ENCODE assay signal across 35 cellular contexts in the genomic region with DNA sequence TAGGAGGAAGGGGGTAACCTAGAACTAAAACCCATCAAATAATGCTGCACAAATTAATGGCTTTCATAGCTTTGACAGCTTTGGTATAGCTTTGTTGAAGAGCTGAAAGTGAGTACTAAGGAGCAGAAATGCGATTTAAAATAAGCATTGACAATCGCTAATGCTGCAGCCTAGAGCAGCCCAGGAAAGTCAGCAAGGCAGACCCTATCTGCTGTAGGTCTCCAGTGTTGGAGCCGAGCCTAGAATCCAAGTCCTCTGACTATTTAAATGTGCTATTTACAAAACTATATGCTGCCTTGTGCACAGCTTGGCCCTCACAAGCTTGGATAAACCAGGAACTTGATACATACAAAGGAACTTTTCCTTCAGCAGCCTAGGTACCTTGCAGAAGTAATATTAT.
"Had no signal": no experiment of that assay in that cellular context is flagged by ENCODE, and none has a peak within 500 bp of the region (broad histone marks: within the 10 kb centered on the region; RNA-seq: fewer than 3 reads in every experiment).

No MANE protein-coding gene starts in this region.

- H3K4me3 Mint-ChIP-seq: activated B cell treated with CpG ODN at 0.5 μM for 24 hours; activated CD4-positive, alpha-beta memory T cell treated with anti-CD3 and anti-CD28 coated beads, Interleukin-2, amount 10 ng/mL, durations not matched to agents 7 days and 5 days; activated CD8-positive, alpha-beta memory T cell treated with anti-CD3 and anti-CD28 coated beads, Interleukin-2, amount 10 ng/mL, durations not matched to agents 7 days and 5 days; activated naive CD4-positive, alpha-beta T cell treated with anti-CD3 and anti-CD28 coated beads, Interleukin-2, amount 50 U/mL, for 24 hours; activated naive CD8-positive, alpha-beta T cell treated with anti-CD3 and anti-CD28 coated beads, Interleukin-2, amount 10 ng/mL, durations not matched to agents 7 days and 5 days had no signal

- ATAC-seq: activated CD8-positive, alpha-beta memory T cell treated with anti-CD3 and anti-CD28 coated beads, Interleukin-2, amount 10 ng/mL, durations not matched to agents 7 days and 5 days; body of pancreas; PC-3 had no signal

- H3K4me1 ChIP-seq: body of pancreas, breast epithelium, Peyer's patch had no signal

- H3K27ac Mint-ChIP-seq: activated B cell treated with CpG ODN at 0.5 μM for 24 hours; activated CD4-positive, alpha-beta memory T cell treated with anti-CD3 and anti-CD28 coated beads, Interleukin-2, amount 10 ng/mL, durations not matched to agents 7 days and 5 days; activated naive CD8-positive, alpha-beta T cell treated with anti-CD3 and anti-CD28 coated beads, Interleukin-2, amount 10 ng/mL, durations not matched to agents 7 days and 5 days had no signal

- H3K9me3 ChIP-seq: body of pancreas, breast epithelium, Peyer's patch had no signal

- H3K4me3 ChIP-seq: body of pancreas, breast epithelium, Peyer's patch had no signal

- H3K27me3 Mint-ChIP-seq: activated B cell treated with CpG ODN at 0.5 μM for 24 hours; activated CD4-positive, alpha-beta memory T cell treated with anti-CD3 and anti-CD28 coated beads, Interleukin-2, amount 10 ng/mL, durations not matched to agents 7 days and 5 days; activated CD8-positive, alpha-beta memory T cell treated with anti-CD3 and anti-CD28 coated beads, Interleukin-2, amount 10 ng/mL, durations not matched to agents 7 days and 5 days; activated naive CD4-positive, alpha-beta T cell treated with anti-CD3 and anti-CD28 coated beads, Interleukin-2, amount 50 U/mL, for 24 hours; activated naive CD8-positive, alpha-beta T cell treated with anti-CD3 and anti-CD28 coated beads, Interleukin-2, amount 10 ng/mL, durations not matched to agents 7 days and 5 days had no signal

- DNase-seq: activated B cell treated with CpG ODN at 0.5 μM for 24 hours; activated CD4-positive, alpha-beta memory T cell treated with anti-CD3 and anti-CD28 coated beads, Interleukin-2, amount 10 ng/mL, durations not matched to agents 7 days and 5 days; activated CD4-positive, alpha-beta T cell treated with anti-CD3 and anti-CD28 coated beads for 4 hours; activated CD4-positive, CD25-positive, alpha-beta regulatory T cell treated with anti-CD3 and anti-CD28 coated beads, Interleukin-2, amount 50 U/mL, for 72 hours; activated CD8-positive, alpha-beta memory T cell treated with anti-CD3 and anti-CD28 coated beads for 24 hours; activated CD8-positive, alpha-beta memory T cell treated with anti-CD3 and anti-CD28 coated beads, Interleukin-2, amount 10 ng/mL, durations not matched to agents 7 days and 5 days; activated CD8-positive, alpha-beta memory T cell treated with anti-CD3 and anti-CD28 coated beads, Interleukin-2, amount 50 U/mL, for 48 hours; activated effector memory CD4-positive, alpha-beta T cell treated with anti-CD3 and anti-CD28 coated beads, Interleukin-2, amount 50 U/mL, for 16 hours; activated naive CD4-positive, alpha-beta T cell; activated naive CD8-positive, alpha-beta T cell treated with anti-CD3 and anti-CD28 coated beads, Interleukin-2, amount 10 ng/mL, durations not matched to agents 7 days and 5 days; activated T-cell treated with anti-CD3 and anti-CD28 coated beads, Interleukin-2, amount 50 U/mL, for 48 hours; amygdala; body of pancreas; NCI-H1092 treated with DMSO at 0.1 percent for 48 hours; NCI-H1417; NCI-H146; NCI-H187; NCI-H2029 treated with DMSO at 0.1 percent for 48 hours; NCI-H2107; NCI-H2171; NCI-H510A; NCI-H526; NCI-H748 treated with DMSO at 0.1 percent for 48 hours; NK-92 treated with Interleukin-12 subunit alpha and Interleukin-12 subunit beta, amount 100 ng/mL, for 24 hours; PC-3; Peyer's patch; RPMI8226; SW 1271; T-helper 1 cell; T-helper 2 cell; T-helper 9 cell had no signal

- FAIRE-seq: astrocyte had no signal

- H3K36me3 ChIP-seq: Peyer's patch had no signal

- H3K9me3 Mint-ChIP-seq: activated CD4-positive, alpha-beta memory T cell treated with anti-CD3 and anti-CD28 coated beads, Interleukin-2, amount 10 ng/mL, durations not matched to agents 7 days and 5 days; activated naive CD4-positive, alpha-beta T cell treated with anti-CD3 and anti-CD28 coated beads, Interleukin-2, amount 50 U/mL, for 24 hours had no signal

- H3K27me3 ChIP-seq: body of pancreas, breast epithelium, Peyer's patch had no signal

- H3K27ac ChIP-seq: body of pancreas, breast epithelium, Peyer's patch, VCaP had no signal
